7 cellular contexts compared by ENCODE assay signal in the genomic region with DNA sequence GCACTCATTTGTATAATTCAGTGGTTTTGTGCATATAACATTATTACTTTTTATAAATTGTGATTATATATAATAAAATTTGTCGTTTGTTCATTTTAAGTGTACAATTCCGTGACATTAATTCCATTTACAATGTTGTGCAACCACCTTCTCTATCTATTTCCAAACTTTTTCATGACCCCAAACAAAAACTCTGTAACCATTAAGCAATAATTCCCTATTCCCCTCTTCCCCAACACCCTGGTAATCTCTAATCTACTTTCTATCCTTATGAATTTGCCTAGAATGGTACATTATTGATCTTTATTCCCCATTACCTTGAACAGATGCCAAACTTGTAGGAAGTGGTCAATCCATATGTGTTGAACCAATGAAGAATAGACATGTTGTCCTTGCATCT.
"Had no signal": no experiment of that assay in that cellular context is flagged by ENCODE, and none has a peak within 500 bp of the region (broad histone marks: within the 10 kb centered on the region; RNA-seq: fewer than 3 reads in every experiment).

No MANE protein-coding gene starts in this region.

- H3K4me3 ChIP-seq: GM23338 had no signal

- H3K4me2 ChIP-seq: GM23338 had no signal

- ATAC-seq: GM23338 had no signal

- FAIRE-seq: H1, H54, HTR-8/SVneo had no signal

- DNase-seq: H9, HCEC 1CT, KBM-7 had no signal

- H3K4me3 Mint-ChIP-seq: GM23338, H9 had no signal

- H3K9me3 Mint-ChIP-seq: GM23338, H9 had no signal

- H3K27ac Mint-ChIP-seq: GM23338, H9 had no signal
